In the genomic region with DNA sequence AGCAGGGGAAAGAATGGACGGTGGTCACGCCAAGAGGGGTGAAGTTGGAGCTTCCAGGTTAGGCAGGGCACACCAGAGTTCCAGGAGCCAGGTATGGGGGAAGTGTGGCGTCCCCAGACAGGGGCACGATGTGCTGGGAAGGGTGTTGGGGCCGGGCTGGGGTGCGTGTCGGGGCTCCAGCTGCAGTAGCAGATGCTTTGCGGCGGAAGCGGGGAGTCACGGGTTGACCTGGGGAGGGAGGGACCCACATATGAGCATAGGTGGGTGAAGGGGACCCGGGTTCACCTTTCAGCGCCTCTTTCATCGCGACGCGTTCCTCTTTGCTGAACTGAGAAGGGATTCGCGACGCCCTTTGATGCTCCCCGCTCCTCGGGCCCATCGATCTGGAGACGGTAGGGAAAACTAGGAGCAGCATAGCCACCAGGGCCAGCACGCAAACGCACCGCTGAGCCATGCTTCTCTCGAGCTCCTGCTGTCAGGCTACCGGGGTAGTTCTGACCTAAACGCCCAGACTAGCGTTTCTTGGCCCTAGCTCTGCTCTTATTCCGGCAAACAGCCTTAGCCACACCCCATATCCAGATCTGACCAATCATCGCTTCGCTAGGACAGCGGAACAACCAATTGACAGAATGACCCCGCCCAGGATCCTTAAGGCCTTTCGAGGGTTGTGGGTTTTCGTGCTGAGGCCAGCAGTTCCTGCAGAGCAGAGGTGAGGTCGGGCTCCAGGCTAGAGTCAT, we compare ENCODE assay signal across 8 cellular contexts.
DNase-seq lines count a peak whose midpoint lies in the region; ATAC-seq and TF ChIP-seq lines count a peak whose summit lies in the region.

A gene with protein sequence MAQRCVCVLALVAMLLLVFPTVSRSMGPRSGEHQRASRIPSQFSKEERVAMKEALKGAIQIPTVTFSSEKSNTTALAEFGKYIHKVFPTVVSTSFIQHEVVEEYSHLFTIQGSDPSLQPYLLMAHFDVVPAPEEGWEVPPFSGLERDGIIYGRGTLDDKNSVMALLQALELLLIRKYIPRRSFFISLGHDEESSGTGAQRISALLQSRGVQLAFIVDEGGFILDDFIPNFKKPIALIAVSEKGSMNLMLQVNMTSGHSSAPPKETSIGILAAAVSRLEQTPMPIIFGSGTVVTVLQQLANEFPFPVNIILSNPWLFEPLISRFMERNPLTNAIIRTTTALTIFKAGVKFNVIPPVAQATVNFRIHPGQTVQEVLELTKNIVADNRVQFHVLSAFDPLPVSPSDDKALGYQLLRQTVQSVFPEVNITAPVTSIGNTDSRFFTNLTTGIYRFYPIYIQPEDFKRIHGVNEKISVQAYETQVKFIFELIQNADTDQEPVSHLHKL (minus strand): TSS at position 514 of the 737 bp plus-strand sequence. CDS start 60 bp downstream, at position 454.

- peak; percentile 97 for ATAC-seq in HG03432 (IDR thresholded peaks at IDR 0.05; ENCODE audit: unreplicated experiment)

- no peak within 1 kb of the TSS for H3K9ac ChIP-seq in duodenal mucosa (ENCODE audit: low read depth in 1 of 2, low read length in 2 of 2)

- no peaks in the 10 kb centered on the region for H3K36me3 ChIP-seq in duodenal mucosa (ENCODE audit: control insufficient read depth in 1 of 2, insufficient read depth in 2 of 2, low read length in 2 of 2)

- no peaks in the 10 kb centered on the region for H3K9me3 ChIP-seq in duodenal mucosa (ENCODE audit: control insufficient read depth in 1 of 2, low read length in 2 of 2)

- H3K27me3 ChIP-seq in duodenal mucosa (ENCODE audit: control insufficient read depth in 1 of 2, insufficient read depth in 2 of 2, low read length in 2 of 2) = peaks cover 0 to 5% of the 10 kb centered on the region in 2 donors

- TF ChIP-seq POLR2A in GM18951 (IDR thresholded peaks at IDR 0.05; ENCODE audit: extremely low read depth, insufficient read depth, insufficient read length) = peak; percentile 16

- DNase-seq in activated CD4-positive, alpha-beta T cell treated with anti-CD3 and anti-CD28 coated beads, Interleukin-2, amount 50 U/mL, for 24 hours (ENCODE audit: low read depth in 1 of 2, low spot score in 1 of 2) = peak; percentile 30 to 64
- DNase-seq in midbrain (lab: John Stamatoyannopoulos, UW) (peak; percentile 79), DMS 273 (lab: John Stamatoyannopoulos, UW; ENCODE audit: unreplicated experiment) (no peak), ecto neural progenitor cell (ENCODE audit: low spot score) (no peak)
- DNase-seq in stimulated activated CD8-positive, alpha-beta memory T cell treated with anti-CD3 and anti-CD28 coated beads, Interleukin-4, amount 100 ng/mL, for 1 hour (ENCODE audit: low read depth in 2 of 2, low spot score in 1 of 2) = peak; percentile 58 to 59

- H3K27ac ChIP-seq in duodenal mucosa (ENCODE audit: low read depth, low read length) = no peak within 1 kb of the TSS

- H3K4me3 ChIP-seq in duodenal mucosa (ENCODE audit: low read depth in 1 of 2, low read length in 2 of 2) = peak within 1 kb of the TSS; percentile 55 to 63

- in situ Hi-C loops in GM18951 (cut with MboI; ENCODE audit: low sequenced_read_pairs, unreplicated experiment) = no loop called here

- peaks cover 5% of the 10 kb centered on the region in 2 donors for H3K4me1 ChIP-seq in duodenal mucosa (ENCODE audit: control insufficient read depth in 1 of 2, insufficient read depth in 2 of 2, low read length in 2 of 2)

Comparison
In these comparisons a context has a peak if more than half of its experiments do, and no peak if none do; other contexts are left out.
1. DNase-seq: peak in activated CD4-positive, alpha-beta T cell treated with anti-CD3 and anti-CD28 coated beads, Interleukin-2, amount 50 U/mL, for 24 hours (2 of 2), midbrain (single experiment) and stimulated activated CD8-positive, alpha-beta memory T cell treated with anti-CD3 and anti-CD28 coated beads, Interleukin-4, amount 100 ng/mL, for 1 hour (2 of 2); none in DMS 273 (single experiment) and ecto neural progenitor cell (single experiment).